In genomic region chr2:125330133-125330532, GRCh38 we compare ENCODE assay signal across 16 cellular contexts.
A peak's percentile ranks its signal among the peaks of the same experiment; 100 is the strongest.
DNase-seq lines count a peak whose midpoint lies in the region; ATAC-seq and TF ChIP-seq lines count a peak whose summit lies in the region.
"Had no signal": no experiment of that assay in that cellular context is flagged by ENCODE, and none has a peak within 500 bp of the region (broad histone marks: within the 10 kb centered on the region; RNA-seq: fewer than 3 reads in every experiment).

No MANE protein-coding gene starts in this region.

- no peak overlapping the region for H3K4me3 ChIP-seq in ascending aorta
- H3K4me3 ChIP-seq: spleen, thoracic aorta had no signal

- TF ChIP-seq CTCF in ascending aorta (IDR thresholded peaks at IDR 0.05), result no peak

- H3K27ac ChIP-seq in ascending aorta, result no peak overlapping the region
- H3K27ac ChIP-seq: spleen, thoracic aorta had no signal

- ATAC-seq in GM18858 (IDR thresholded peaks at IDR 0.05; ENCODE audit: unreplicated experiment) (peak; percentile 86), GM21360 (IDR thresholded peaks at IDR 0.05; ENCODE audit: unreplicated experiment) (peak; percentile 92), HG02852 (IDR thresholded peaks at IDR 0.05; ENCODE audit: unreplicated experiment) (peak; percentile 97), HG03469 (IDR thresholded peaks at IDR 0.05; ENCODE audit: unreplicated experiment) (peak; percentile 67), HG03457 (IDR thresholded peaks at IDR 0.05; ENCODE audit: unreplicated experiment) (no peak)
- ATAC-seq: CD8-positive, alpha-beta T cell; effector memory CD8-positive, alpha-beta T cell had no signal

- no peaks in the 10 kb centered on the region for H3K9me3 ChIP-seq in ascending aorta
- H3K9me3 ChIP-seq: thoracic aorta had no signal

- no peak for DNase-seq in head of caudate nucleus
- DNase-seq in ascending aorta (ENCODE audit: low spot score in 2 of 2), result no peak
- DNase-seq in hypothalamus (lab: John Stamatoyannopoulos, UW), result no peak
- DNase-seq: activated CD4-positive, alpha-beta T cell treated with anti-CD3 and anti-CD28 coated beads, Interleukin-2, amount 10 ng/mL, durations not matched to agents 24 days and 14 days; activated CD8-positive, alpha-beta memory T cell treated with anti-CD3 and anti-CD28 coated beads, Interleukin-2, amount 50 U/mL, for 4 hours; CD8-positive, alpha-beta T cell; cerebellar nuclear complex; effector memory CD8-positive, alpha-beta T cell; NCI-H1694; spleen had no signal

- H3K4me1 ChIP-seq in ascending aorta, result no peaks in the 10 kb centered on the region
- H3K4me1 ChIP-seq: spleen had no signal

- H3K36me3 ChIP-seq in ascending aorta, result no peaks in the 10 kb centered on the region
- H3K36me3 ChIP-seq: spleen, thoracic aorta had no signal

- H3K27me3 ChIP-seq in ascending aorta, result no peaks in the 10 kb centered on the region
- H3K27me3 ChIP-seq: spleen had no signal

- intact Hi-C loops in head of caudate nucleus (cut with DNase I), result no loop called here
- intact Hi-C loops in ascending aorta (cut with DNase I), result no loop called here
